27 cellular contexts compared by ENCODE assay signal in genomic region chr7:111529507-111530355, GRCh38.
DNase-seq lines count a peak whose midpoint lies in the region; TF ChIP-seq lines count a peak whose summit lies in the region.
"Had no signal": no experiment of that assay in that cellular context is flagged by ENCODE, and none has a peak within 500 bp of the region (broad histone marks: within the 10 kb centered on the region; RNA-seq: fewer than 3 reads in every experiment).

No MANE protein-coding gene starts in this region.

- no peaks in the 10 kb centered on the region for H3K9me3 ChIP-seq in OCI-LY1 (ENCODE audit: low read length)
- H3K9me3 ChIP-seq: adrenal gland, HAP-1, tibial artery had no signal

- peak overlapping the region; percentile 68; the same call in 1 of the 2 replicates for H3K4me2 ChIP-seq in OCI-LY1 (ENCODE audit: low read length)

- peak overlapping the region; percentile 92 for H3K27ac ChIP-seq in OCI-LY1 (ENCODE audit: low read depth, low read length, poor library complexity, severe bottlenecking)
- H3K27ac ChIP-seq: adrenal gland, skin epidermis had no signal

- H3K4me3 ChIP-seq in OCI-LY1 (ENCODE audit: low read depth, low read length, poor library complexity, severe bottlenecking): no peak overlapping the region
- H3K4me3 ChIP-seq: adrenal gland, HAP-1, skin epidermis, tibial artery had no signal

- H3K27me3 ChIP-seq in OCI-LY1 (ENCODE audit: insufficient read depth, low read length): no peaks in the 10 kb centered on the region
- H3K27me3 ChIP-seq: adrenal gland, tibial artery had no signal

- no peaks in the 10 kb centered on the region for H3K36me3 Mint-ChIP-seq in nephron (ENCODE audit: low read depth)

- H3K27ac Mint-ChIP-seq in nephron: peak overlapping the region in 2 of 3 experiments; percentile 17 to 29
- H3K27ac Mint-ChIP-seq: CD8-positive, alpha-beta T cell; progenitor cell of endocrine pancreas had no signal

- H3K4me1 Mint-ChIP-seq in nephron: peaks cover 30% of the 10 kb centered on the region
- H3K4me1 Mint-ChIP-seq: neural crest cell had no signal

- DNase-seq in EL: peak; percentile 22
- DNase-seq in dedifferentiated amniotic fluid mesenchymal stem cell (ENCODE audit: extremely low spot score): peak; percentile 38
- DNase-seq in DMS114 treated with DMSO at 0.1 percent for 48 hours (lab: John Stamatoyannopoulos, UW; ENCODE audit: unreplicated experiment): no peak
- no peak for DNase-seq in NCI-H1048 (lab: John Stamatoyannopoulos, UW)
- no peak for DNase-seq in GM20000 (ENCODE audit: low spot score)
- no peak for DNase-seq in NCI-H2171 (lab: John Stamatoyannopoulos, UW)
- DNase-seq: activated CD4-positive, alpha-beta T cell treated with anti-CD3 and anti-CD28 coated beads, Interleukin-2, amount 50 U/mL, for 1 hour; activated CD8-positive, alpha-beta memory T cell treated with anti-CD3 and anti-CD28 coated beads, Interleukin-2, amount 50 U/mL, for 4 hours; activated gamma-delta T cell treated with Interleukin-2 at 50 U/mL for 16 hours; adrenal gland; CD8-positive, alpha-beta T cell; central memory CD4-positive, alpha-beta T cell; DMS79 treated with DMSO at 0.1 percent for 48 hours; head of caudate nucleus; NCI-H1417 treated with DMSO at 0.1 percent for 48 hours; NCI-H2171 treated with DMSO at 0.1 percent for 48 hours; NCI-H748 treated with DMSO at 0.1 percent for 48 hours; SIG-M5; stimulated activated CD4-positive, alpha-beta T cell treated with anti-CD3 and anti-CD28 coated beads, Interleukin-2, amount 100 ng/mL, for 48 hours; stimulated activated naive CD8-positive, alpha-beta T cell treated with anti-CD3 and anti-CD28 coated beads, Interleukin-15, Interleukin-2, amounts not matched to agents 100 U/mL and 50 U/mL, for 24 hours; tibial artery had no signal

- H2AFZ ChIP-seq in OCI-LY1 (ENCODE audit: low read length): no peak overlapping the region

- no peaks in the 10 kb centered on the region for H3F3A ChIP-seq in OCI-LY1 (ENCODE audit: insufficient read depth, low read length)

- H3K9ac ChIP-seq in OCI-LY1 (ENCODE audit: low read length): peak overlapping the region; percentile 52

- H3K27me3 Mint-ChIP-seq in nephron (ENCODE audit: low read depth): no peaks in the 10 kb centered on the region
- H3K27me3 Mint-ChIP-seq: progenitor cell of endocrine pancreas had no signal

- no peaks in the 10 kb centered on the region for H3K9me3 Mint-ChIP-seq in nephron
- H3K9me3 Mint-ChIP-seq: CD8-positive, alpha-beta T cell had no signal

- no peaks in the 10 kb centered on the region for H3K79me2 ChIP-seq in OCI-LY1 (ENCODE audit: insufficient read depth, low read length)

- no peaks in the 10 kb centered on the region for H3K36me3 ChIP-seq in OCI-LY1 (ENCODE audit: insufficient read depth, low read length)
- H3K36me3 ChIP-seq: adrenal gland, HAP-1, tibial artery had no signal

- no peak overlapping the region for H3K4me3 Mint-ChIP-seq in nephron
- H3K4me3 Mint-ChIP-seq: CD8-positive, alpha-beta T cell; neural crest cell had no signal

- H3K4me1 ChIP-seq in OCI-LY1 (ENCODE audit: insufficient read depth, low read length, severe bottlenecking): peaks cover 63% of the 10 kb centered on the region

- TF ChIP-seq CTCF in OCI-LY1 (IDR thresholded peaks at IDR 0.05; ENCODE audit: low read length) (no peak), nephron (IDR thresholded peaks at IDR 0.05; ENCODE audit: unreplicated experiment in 3 of 3) (no peak), GM20000 (IDR thresholded peaks at IDR 0.05; ENCODE audit: extremely low read depth, missing control alignments) (no peak)

- no peaks in the 10 kb centered on the region for H3K9me2 ChIP-seq in OCI-LY1 (ENCODE audit: low read depth, low read length)

- no peaks in the 10 kb centered on the region for H4K20me1 ChIP-seq in OCI-LY1 (ENCODE audit: insufficient read depth, low read length)

Comparison
In these comparisons a context has a peak if more than half of its experiments do, and no peak if none do; other contexts are left out.
1. DNase-seq: peak in EL (single experiment) and dedifferentiated amniotic fluid mesenchymal stem cell (single experiment); none in DMS114 treated with DMSO at 0.1 percent for 48 hours (single experiment), NCI-H1048 (single experiment), GM20000 (single experiment) and NCI-H2171 (single experiment).